In genomic region chr9:21747171-21747570, GRCh38 we compare ENCODE assay signal across 20 cellular contexts. TPM values are rescaled to one million over a fixed set of nuclear protein-coding genes. Genes with fewer than 3 reads are reported as not detected.
DNase-seq lines count a peak whose midpoint lies in the region; ATAC-seq and TF ChIP-seq lines count a peak whose summit lies in the region.
"Had no signal": no experiment of that assay in that cellular context is flagged by ENCODE, and none has a peak within 500 bp of the region (broad histone marks: within the 10 kb centered on the region; RNA-seq: fewer than 3 reads in every experiment).

No MANE protein-coding gene starts in this region.

- H3K23ac ChIP-seq in IMR-90 (ENCODE audit: low read depth, low read length), result no peak overlapping the region

- H2BK20ac ChIP-seq in IMR-90 (ENCODE audit: low read depth, low read length), result no peak overlapping the region

- no peaks in the 10 kb centered on the region for H3K9me1 ChIP-seq in IMR-90 (ENCODE audit: insufficient read depth, low read length)

- H3K27ac ChIP-seq in IMR-90 (ENCODE audit: insufficient read depth, low read length), result no peak overlapping the region
- H3K27ac ChIP-seq: uterus had no signal

- H2AK5ac ChIP-seq in IMR-90 (ENCODE audit: low read depth, low read length), result no peak overlapping the region

- no peak overlapping the region for H3K18ac ChIP-seq in IMR-90 (ENCODE audit: low read depth, low read length)

- no peak for ATAC-seq in IMR-90 (ENCODE audit: low read depth)
- no peak for ATAC-seq in GM18868 (IDR thresholded peaks at IDR 0.05; ENCODE audit: unreplicated experiment)
- no peak for ATAC-seq in HG03196 (IDR thresholded peaks at IDR 0.05; ENCODE audit: unreplicated experiment)
- ATAC-seq: activated T-cell treated with anti-CD3 and anti-CD28 coated beads, Interleukin-2, amount 50 U/mL, for 72 hours; effector memory CD8-positive, alpha-beta T cell; Panc1; sciatic nerve had no signal

- BruUV-seq in IMR-90 (replicated peaks; lab: Mats Ljungman, UMichigan), result no TSS peak

- H3K27me3 ChIP-seq in IMR-90 (ENCODE audit: control insufficient read depth, insufficient read depth, low read length), result no peaks in the 10 kb centered on the region
- H3K27me3 ChIP-seq: uterus had no signal

- H3K4me2 ChIP-seq in IMR-90 (ENCODE audit: low read depth, low read length), result no peak overlapping the region

- WGBS in IMR-90 (ENCODE audit: extremely low coverage in 2 of 2, insufficient read length in 1 of 2), 2 experiments, result no CpG with 5 or more reads among the region's 2 CpGs

- DNase-seq in AG09319 (ENCODE audit: extremely low read depth, low read depth), result peak; percentile 19
- no peak for DNase-seq in IMR-90
- DNase-seq in astrocyte of the spinal cord (ENCODE audit: low read depth, low spot score), result peak; percentile 39
- peak; percentile 25 for DNase-seq in fibroblast of villous mesenchyme (ENCODE audit: low read depth)
- DNase-seq in NCI-H128 (lab: John Stamatoyannopoulos, UW; ENCODE audit: unreplicated experiment), result no peak
- no peak for DNase-seq in cortex of kidney (lab: John Stamatoyannopoulos, UW)
- DNase-seq: activated CD4-positive, alpha-beta memory T cell treated with anti-CD3 and anti-CD28 coated beads for 36 hours; activated T-cell treated with anti-CD3 and anti-CD28 coated beads, Interleukin-2, amount 50 U/mL, for 72 hours; AML-193; effector memory CD8-positive, alpha-beta T cell; NCI-H1092; NCI-H2171 treated with DMSO at 0.1 percent for 48 hours; nucleus accumbens; stimulated activated CD4-positive, alpha-beta T cell treated with anti-CD3 and anti-CD28 coated beads, Interleukin-1b, Interleukin-23, amount 100 ng/mL, for 48 hours; SW 1271; uterus had no signal

- no peaks in the 10 kb centered on the region for H3K79me1 ChIP-seq in IMR-90 (ENCODE audit: low read depth in 1 of 2, low read length in 2 of 2)

- no peak overlapping the region for H3K56ac ChIP-seq in IMR-90 (ENCODE audit: extremely low read depth, insufficient read depth, low read length)

- TF ChIP-seq RAD21 in IMR-90 (IDR thresholded peaks at IDR 0.05; ENCODE audit: low read length), result no peak

- POLR2A ChIA-PET in IMR-90 (lab: Charles Lee; ENCODE audit: unreplicated experiment), result no interaction called here

- no peak overlapping the region for H3K4ac ChIP-seq in IMR-90 (ENCODE audit: low read depth, low read length)

- H4K20me1 ChIP-seq in IMR-90 (ENCODE audit: insufficient read depth, low read length), result no peaks in the 10 kb centered on the region

- no peak overlapping the region for H2AK9ac ChIP-seq in IMR-90 (replicated peaks; ENCODE audit: low read depth, low read length, poor library complexity)

- intact Hi-C loops in IMR-90 (cut with micrococcal nuclease), result no loop called here

- H2BK5ac ChIP-seq in IMR-90 (ENCODE audit: low read depth, low read length, poor library complexity, severe bottlenecking), result no peak overlapping the region

- H3K4me3 ChIP-seq in IMR-90 (ENCODE audit: insufficient read depth, low read depth, low read length) (no peak overlapping the region), astrocyte of the spinal cord (ENCODE audit: low read depth, low read length) (no peak overlapping the region), fibroblast of villous mesenchyme (ENCODE audit: low read depth, low read length) (no peak overlapping the region)
- H3K4me3 ChIP-seq: uterus had no signal

- H4K5ac ChIP-seq in IMR-90 (ENCODE audit: low read depth, low read length), result no peak overlapping the region

- dilution Hi-C loops in IMR-90 (cut with HindIII; ENCODE audit: low sequenced_read_pairs, unreplicated experiment), result no loop called here

- no peak overlapping the region for H4K8ac ChIP-seq in IMR-90 (ENCODE audit: low read depth in 2 of 2, low read length in 2 of 2)

- no peak overlapping the region for H2AFZ ChIP-seq in IMR-90 (replicated peaks; ENCODE audit: low read length, poor library complexity)

- in situ Hi-C loops in IMR-90 (cut with MboI; ENCODE audit: low sequenced_read_pairs), result no loop called here
- in situ Hi-C loops in astrocyte of the spinal cord (cut with HindIII; ENCODE audit: low sequenced_read_pairs), result no loop called here

- CTCF ChIA-PET in IMR-90 (lab: Yijun Ruan, JAX), result no interaction called here

- no peak for TF ChIP-seq POLR2A in IMR-90 (IDR thresholded peaks at IDR 0.05; ENCODE audit: low read depth, low read length)

- H3K9me3 ChIP-seq in IMR-90 (ENCODE audit: control insufficient read depth, insufficient read depth, low read length), result no peaks in the 10 kb centered on the region
- H3K9me3 ChIP-seq: uterus had no signal

- no peak for TF ChIP-seq CTCF in AG09319 (IDR thresholded peaks at IDR 0.05; ENCODE audit: low read depth, low read length)
- TF ChIP-seq CTCF in IMR-90 (conservative IDR thresholded peaks at IDR 0.05; ENCODE audit: low read depth, low read length), result no peak
- no peak for TF ChIP-seq CTCF in astrocyte of the spinal cord (IDR thresholded peaks at IDR 0.05; ENCODE audit: low read depth, low read length)
- TF ChIP-seq CTCF in fibroblast of villous mesenchyme (IDR thresholded peaks at IDR 0.05; ENCODE audit: insufficient read depth, low read depth, low read length), result no peak

- no peak overlapping the region for H2BK120ac ChIP-seq in IMR-90 (ENCODE audit: low read depth, low read length)

- H3K9ac ChIP-seq in IMR-90 (ENCODE audit: low read depth, low read length), result no peak overlapping the region

- no peaks in the 10 kb centered on the region for H3K36me3 ChIP-seq in IMR-90 (ENCODE audit: control insufficient read depth, insufficient read depth, low read length)
- H3K36me3 ChIP-seq: uterus had no signal

- H3K4me1 ChIP-seq in IMR-90 (ENCODE audit: control insufficient read depth, insufficient read depth, low read length), result no peaks in the 10 kb centered on the region
- H3K4me1 ChIP-seq: uterus had no signal

- no peak overlapping the region for H2BK15ac ChIP-seq in IMR-90 (ENCODE audit: low read depth, low read length)

- no peak overlapping the region for H3K14ac ChIP-seq in IMR-90 (replicated peaks; ENCODE audit: low read depth, low read length)

- no peak overlapping the region for H4K91ac ChIP-seq in IMR-90 (ENCODE audit: insufficient read depth, low read depth, low read length)

TF ChIP-seq in IMR-90, 13 proteins besides CTCF, POLR2A, EP300 and RAD21:
- TF ChIP-seq RCOR1 (IDR thresholded peaks at IDR 0.05; ENCODE audit: insufficient replicate concordance, low read length) (no peak), CHD1 (IDR thresholded peaks at IDR 0.05; ENCODE audit: low read depth, low read length) (no peak), CEBPB (IDR thresholded peaks at IDR 0.05; ENCODE audit: low read depth, low read length) (peak; percentile 36; the same call in 1 of the 2 replicates), MAZ (IDR thresholded peaks at IDR 0.05; ENCODE audit: borderline replicate concordance, low read depth, low read length) (no peak), BHLHE40 (IDR thresholded peaks at IDR 0.05; ENCODE audit: low read depth, low read length) (no peak)

RNA-seq across cellular contexts. Expression of gene MTAP, which starts 55.3 kb away (rescaled TPM):
- total RNA-seq in IMR-90 (2012; rRNA removed) (33.6 and 50.9 TPM in 2 replicates), fibroblast of villous mesenchyme (26.4 and 36.7 TPM in 2 replicates)
- 14.1 and 15.7 TPM in 2 replicates for polyA plus RNA-seq in IMR-90 (2012; rRNA removed)
- 3.9 and 6.2 TPM in 2 replicates for polyA plus RNA-seq in IMR-90 (2012; cell fraction: cytosol; rRNA removed)
- 3.0 and 23.7 TPM in 2 replicates for polyA plus RNA-seq in IMR-90 (2012; cell fraction: nucleus; rRNA removed; ENCODE audit: low replicate concordance)

Comparison
In these comparisons a context has a peak if more than half of its experiments do, and no peak if none do; other contexts are left out.
1. DNase-seq: peak in AG09319 (single experiment), astrocyte of the spinal cord (single experiment) and fibroblast of villous mesenchyme (single experiment); none in IMR-90 (single experiment), NCI-H128 (single experiment) and cortex of kidney (single experiment).